Comparison of ENCODE assay signal across 14 cellular contexts in genomic region chr10:106992064-106992463, GRCh38.
"Had no signal": no experiment of that assay in that cellular context is flagged by ENCODE, and none has a peak within 500 bp of the region (broad histone marks: within the 10 kb centered on the region; RNA-seq: fewer than 3 reads in every experiment).

No MANE protein-coding gene starts in this region.

- H3K4me3 ChIP-seq: thoracic aorta had no signal

- H3K36me3 ChIP-seq: thoracic aorta had no signal

- ATAC-seq: activated naive CD8-positive, alpha-beta T cell treated with anti-CD3 and anti-CD28 coated beads, Interleukin-2, amount 50 U/mL, for 24 hours had no signal

- H3K9me3 ChIP-seq: thoracic aorta had no signal

- H3K27ac ChIP-seq: thoracic aorta had no signal

- DNase-seq: activated CD4-positive, CD25-positive, alpha-beta regulatory T cell treated with anti-CD3 and anti-CD28 coated beads, Interleukin-2, amount 50 U/mL, for 72 hours; activated naive CD4-positive, alpha-beta T cell treated with Interleukin-2 at 50 U/mL for 16 hours; activated naive CD8-positive, alpha-beta T cell treated with anti-CD3 and anti-CD28 coated beads, Interleukin-2, amount 50 U/mL, for 24 hours; aorta; cortex of kidney; effector memory CD4-positive, alpha-beta T cell; foreskin fibroblast; glutamatergic neuron; hypothalamus; kidney glomerular epithelial cell; nephron progenitor cell; stimulated activated CD4-positive, alpha-beta T cell treated with anti-CD3 and anti-CD28 coated beads, Interleukin-12 subunit alpha, Interleukin-12 subunit beta, amount 100 ng/mL, for 4 hours; stimulated activated CD4-positive, alpha-beta T cell treated with anti-CD3 and anti-CD28 coated beads, Interleukin-2, amount 100 ng/mL, for 24 hours had no signal
